Comparison of ENCODE assay signal across 17 cellular contexts in genomic region chr16:72905581-72905980, GRCh38.
DNase-seq lines count a peak whose midpoint lies in the region; ATAC-seq, FAIRE-seq and TF ChIP-seq lines count a peak whose summit lies in the region.
"Had no signal": no experiment of that assay in that cellular context is flagged by ENCODE, and none has a peak within 500 bp of the region (broad histone marks: within the 10 kb centered on the region; RNA-seq: fewer than 3 reads in every experiment).

No MANE protein-coding gene starts in this region.

- H3K36me3 ChIP-seq in ACC112 (ENCODE audit: insufficient read depth, low read length): no peaks in the 10 kb centered on the region
- no peaks in the 10 kb centered on the region for H3K36me3 ChIP-seq in kidney epithelial cell (ENCODE audit: control insufficient read depth, insufficient read depth, low read length)
- H3K36me3 ChIP-seq: upper lobe of right lung had no signal

- H2AFZ ChIP-seq in ACC112 (ENCODE audit: low read length, unreplicated experiment): no peak overlapping the region

- peak; percentile 14 for DNase-seq in HTR-8/SVneo (ENCODE audit: insufficient read length, low spot score)
- peak; percentile 49 for DNase-seq in astrocyte of the spinal cord (ENCODE audit: low read depth, low spot score)
- DNase-seq in kidney epithelial cell (ENCODE audit: low read depth): peak; percentile 65
- no peak for DNase-seq in Ammon's horn (ENCODE audit: low spot score)
- DNase-seq in SKM-1 treated with dmso at 0.1 percent for 144 hours (lab: John Stamatoyannopoulos, UW; ENCODE audit: unreplicated experiment): no peak
- DNase-seq: activated CD4-positive, alpha-beta T cell treated with anti-CD3 and anti-CD28 coated beads for 4 hours; H7; kidney; SHP77 treated with DMSO at 0.1 percent for 48 hours; stimulated activated naive CD4-positive, alpha-beta T cell treated with Interleukin-2 at 50 U/mL for 16 hours; upper lobe of right lung had no signal

- H3K79me2 ChIP-seq in ACC112 (ENCODE audit: control insufficient read depth, insufficient read depth, low read length, unreplicated experiment): peaks cover 6% of the 10 kb centered on the region

- no peaks in the 10 kb centered on the region for H3K27me3 ChIP-seq in ACC112 (ENCODE audit: insufficient read depth, low read length)
- no peaks in the 10 kb centered on the region for H3K27me3 ChIP-seq in kidney epithelial cell (ENCODE audit: control insufficient read depth, insufficient read depth, low read length)
- H3K27me3 ChIP-seq: upper lobe of right lung had no signal

- peak overlapping the region; percentile 26; the same call in 1 of the 2 replicates for H3K27ac ChIP-seq in ACC112 (ENCODE audit: low read depth, low read length)
- H3K27ac ChIP-seq: upper lobe of right lung had no signal

- ATAC-seq in HG03108 (IDR thresholded peaks at IDR 0.05; ENCODE audit: unreplicated experiment) (no peak), GM21360 (IDR thresholded peaks at IDR 0.05; ENCODE audit: unreplicated experiment) (no peak)
- ATAC-seq: activated naive CD4-positive, alpha-beta T cell treated with anti-CD3 and anti-CD28 coated beads, Interleukin-2, amount 50 U/mL, for 72 hours; K562; upper lobe of right lung had no signal

- H3K4me3 ChIP-seq in ACC112 (ENCODE audit: low read depth, low read length): no peak overlapping the region
- H3K4me3 ChIP-seq in astrocyte of the spinal cord (ENCODE audit: low read depth, low read length): no peak overlapping the region
- no peak overlapping the region for H3K4me3 ChIP-seq in kidney epithelial cell (ENCODE audit: low read depth, low read length)
- H3K4me3 ChIP-seq: K562, upper lobe of right lung had no signal

- peaks cover 10% of the 10 kb centered on the region for H3K4me1 ChIP-seq in ACC112 (ENCODE audit: control insufficient read depth, insufficient read depth, low read length, unreplicated experiment)
- H3K4me1 ChIP-seq: upper lobe of right lung had no signal

- in situ Hi-C loops in astrocyte of the spinal cord (cut with HindIII; ENCODE audit: low sequenced_read_pairs): no loop called here

- peak; percentile 83 for FAIRE-seq in HTR-8/SVneo (lab: Jason Lieb, UNC)
- FAIRE-seq: colon, K562, kidney had no signal

- TF ChIP-seq CTCF in astrocyte of the spinal cord (IDR thresholded peaks at IDR 0.05; ENCODE audit: low read depth, low read length) (no peak), kidney epithelial cell (IDR thresholded peaks at IDR 0.05; ENCODE audit: insufficient read depth, low read length, poor library complexity, severe bottlenecking) (no peak)

Comparison
In these comparisons a context has a peak if more than half of its experiments do, and no peak if none do; other contexts are left out.
1. DNase-seq: peak in HTR-8/SVneo (single experiment), astrocyte of the spinal cord (single experiment) and kidney epithelial cell (single experiment); none in Ammon's horn (single experiment) and SKM-1 treated with dmso at 0.1 percent for 144 hours (single experiment).